Comparison of ENCODE assay signal across 23 cellular contexts in genomic region chr5:164578401-164578800, GRCh38.
"Had no signal": no experiment of that assay in that cellular context is flagged by ENCODE, and none has a peak within 500 bp of the region (broad histone marks: within the 10 kb centered on the region; RNA-seq: fewer than 3 reads in every experiment).

No MANE protein-coding gene starts in this region.

- DNase-seq: Kasumi-1, MM.1S, MV-4-11, NCI-H1105, NCI-H1436 treated with DMSO at 0.1 percent for 48 hours, NCI-H1694, NCI-H187 treated with DMSO at 0.1 percent for 48 hours, NCI-H2029 treated with DMSO at 0.1 percent for 48 hours, NCI-H2171 treated with DMSO at 0.1 percent for 48 hours, NCI-H345, NCI-H446 treated with DMSO at 0.1 percent for 48 hours, NCI-H524, NCI-H526 treated with DMSO at 0.1 percent for 48 hours, NCI-H774, PC-3, SHP77, SW 1271, T-cell had no signal

- H3K27ac ChIP-seq: HL-60, KMS-11, RWPE1 had no signal

- ATAC-seq: K562, Panc1, PC-3, T-cell had no signal
